In genomic region chr6:157322792-157323113, GRCh38 we compare ENCODE assay signal across 8 cellular contexts. TPM values are rescaled to one million over a fixed set of nuclear protein-coding genes. Genes with fewer than 3 reads are reported as not detected.
DNase-seq lines count a peak whose midpoint lies in the region; ATAC-seq, FAIRE-seq and TF ChIP-seq lines count a peak whose summit lies in the region.

No MANE protein-coding gene starts in this region.

- no peaks in the 10 kb centered on the region for H3K9me3 Mint-ChIP-seq in CD8-positive, alpha-beta memory T cell

- peak overlapping the region; percentile 73 for H3K27ac ChIP-seq in CD8-positive, alpha-beta memory T cell (ENCODE audit: low read depth, low read length)
- H3K27ac ChIP-seq in Peyer's patch: peak overlapping the region; percentile 74 to 92 (median 88)
- H3K27ac ChIP-seq in esophagus (ENCODE audit: low read depth in 2 of 2, low read length in 1 of 2): peak overlapping the region; percentile 91 to 94
- peak overlapping the region; percentile 81 to 95 (median 83) for H3K27ac ChIP-seq in pancreas

- intact Hi-C loops in pancreas (cut with DNase I): no loop called here

- 3 to 4% methylated on average over 11 to 12 of the region's 12 CpGs for WGBS in esophagus, 2 donors
- 2% methylated on average over 12 of the region's 12 CpGs for WGBS in pancreas, 2 donors

- H3K36me3 ChIP-seq in CD8-positive, alpha-beta memory T cell (ENCODE audit: insufficient read depth, low read length): peaks cover 6% of the 10 kb centered on the region
- H3K36me3 ChIP-seq in Peyer's patch (peaks cover 0 to 14% (median 0%) of the 10 kb centered on the region in 3 donors), esophagus (ENCODE audit: control insufficient read depth in 2 of 2, insufficient read depth in 2 of 2, low read length in 1 of 2) (peaks cover 0 to 6% of the 10 kb centered on the region in 2 donors), pancreas (peaks cover 0 to 11% (median 0%) of the 10 kb centered on the region in 3 donors)

- H3K4me3 Mint-ChIP-seq in CD8-positive, alpha-beta memory T cell: peak overlapping the region; percentile 94 to 97 (median 96)

- no peak for FAIRE-seq in pancreas (lab: Jason Lieb, UNC)

- no peaks in the 10 kb centered on the region for H3K9me3 ChIP-seq in CD8-positive, alpha-beta memory T cell (ENCODE audit: low read length)
- H3K9me3 ChIP-seq in Peyer's patch (no peaks in the 10 kb centered on the region), esophagus (ENCODE audit: control insufficient read depth in 2 of 2, insufficient read depth in 1 of 2, low read depth in 1 of 2, low read length in 1 of 2) (no peaks in the 10 kb centered on the region), pancreas (no peaks in the 10 kb centered on the region)

- H3K27me3 ChIP-seq in CD8-positive, alpha-beta memory T cell (ENCODE audit: insufficient read depth, low read length, poor library complexity, severe bottlenecking): no peaks in the 10 kb centered on the region
- H3K27me3 ChIP-seq in Peyer's patch (no peaks in the 10 kb centered on the region), esophagus (ENCODE audit: control insufficient read depth in 1 of 2, insufficient read depth in 2 of 2, low read length in 2 of 2) (no peaks in the 10 kb centered on the region), pancreas (no peaks in the 10 kb centered on the region)

- peaks cover 0 to 34% (median 2%) of the 10 kb centered on the region in 3 donors for H3K36me3 Mint-ChIP-seq in CD8-positive, alpha-beta memory T cell

- peaks cover 0 to 23% of the 10 kb centered on the region in 2 donors for H3K27me3 Mint-ChIP-seq in CD8-positive, alpha-beta memory T cell

- TF ChIP-seq POLR2A in Peyer's patch (IDR thresholded peaks at IDR 0.05): no peak

- CTCF ChIA-PET in CD8-positive, alpha-beta memory T cell (lab: Charles Lee): interaction anchor here (0.6 to 2.3 kb wide), 7 partner anchors 8 to 435 kb away, joined by 3 to 10 read pairs (median 4); no protein-coding TSS in a partner anchor

- POLR2A ChIA-PET in CD8-positive, alpha-beta memory T cell (lab: Charles Lee): interaction anchor here (1.4 to 1.9 kb wide), 2 partner anchors 8 to 58 kb away, joined by 4 to 6 read pairs; no protein-coding TSS in a partner anchor

- peaks cover 7% of the 10 kb centered on the region for H3K4me1 ChIP-seq in CD8-positive, alpha-beta memory T cell (ENCODE audit: insufficient read depth, low read length)
- H3K4me1 ChIP-seq in Peyer's patch (peaks cover 0 to 9% (median 2%) of the 10 kb centered on the region in 4 donors), esophagus (ENCODE audit: control insufficient read depth in 2 of 2, insufficient read depth in 2 of 2, low read length in 1 of 2) (no peaks in the 10 kb centered on the region), pancreas (peaks cover 0 to 10% (median 6%) of the 10 kb centered on the region in 3 donors)

- peaks cover 15 to 21% (median 21%) of the 10 kb centered on the region in 3 donors for H3K4me1 Mint-ChIP-seq in CD8-positive, alpha-beta memory T cell

- peak overlapping the region in 7 of 8 donors; percentile 82 to 93 (median 88) for H3K27ac Mint-ChIP-seq in CD8-positive, alpha-beta memory T cell

- ATAC-seq in pancreas: no peak
- no peak for ATAC-seq in HG03025 (IDR thresholded peaks at IDR 0.05; ENCODE audit: low FRiP score, unreplicated experiment)

- H3K4me3 ChIP-seq in CD8-positive, alpha-beta memory T cell (ENCODE audit: low read length): peak overlapping the region; percentile 90
- H3K4me3 ChIP-seq in Peyer's patch: peak overlapping the region; percentile 63 to 83 (median 69)
- H3K4me3 ChIP-seq in esophagus (ENCODE audit: low read depth in 1 of 2, low read length in 2 of 2): peak overlapping the region; percentile 81 to 90
- peak overlapping the region; percentile 56 to 76 (median 68) for H3K4me3 ChIP-seq in pancreas

- DNase-seq in CD8-positive, alpha-beta memory T cell: no peak
- DNase-seq in Peyer's patch (no peak), pancreas (no peak), GOT3 (lab: John Stamatoyannopoulos, UW) (no peak), NOMO-1 treated with DMSO at 0.1 percent for 48 hours (lab: John Stamatoyannopoulos, UW; ENCODE audit: unreplicated experiment) (no peak), NCI-H2196 (lab: John Stamatoyannopoulos, UW; ENCODE audit: unreplicated experiment) (no peak)

- TF ChIP-seq CTCF in Peyer's patch (IDR thresholded peaks at IDR 0.05) (no peak), pancreas (IDR thresholded peaks at IDR 0.05) (no peak)

RNA-seq across cellular contexts. Expression of gene TMEM242, which starts 0.6 kb away (rescaled TPM):
- 10 to 100 TPM; 11.0 to 11.9 TPM for total RNA-seq in CD8-positive, alpha-beta memory T cell
- 12.1 TPM for polyA plus RNA-seq in CD8-positive, alpha-beta memory T cell
- total RNA-seq in Peyer's patch (1 to 10 TPM; 3.3 to 9.4 (median 4.9) TPM), pancreas (1 to 10 TPM; 3.4 to 6.2 (median 4.5) TPM)
- polyA plus RNA-seq in esophagus (1 to 10 TPM; 4.8 to 5.4 TPM), pancreas (1 to 10 TPM; 3.9 to 5.4 TPM)

RNA-seq across cellular contexts. Expression of gene ZDHHC14, which starts 58.2 kb away (rescaled TPM):
- total RNA-seq in CD8-positive, alpha-beta memory T cell: 1 to 10 TPM; 6.3 to 8.1 TPM
- 4.2 TPM for polyA plus RNA-seq in CD8-positive, alpha-beta memory T cell
- 10 to 100 TPM in 3 of 4 donors, 1 to 10 TPM in 1; 9.1 to 20.6 (median 12.5) TPM for total RNA-seq in Peyer's patch
- polyA plus RNA-seq in esophagus: 1 to 10 TPM; 2.9 to 3.7 TPM
- 1 to 10 TPM; 3.1 to 7.8 (median 4.2) TPM for total RNA-seq in pancreas
- polyA plus RNA-seq in pancreas: 1 to 10 TPM; 6.3 to 9.9 TPM
